Comparison of ENCODE assay signal across 13 cellular contexts in the genomic region with DNA sequence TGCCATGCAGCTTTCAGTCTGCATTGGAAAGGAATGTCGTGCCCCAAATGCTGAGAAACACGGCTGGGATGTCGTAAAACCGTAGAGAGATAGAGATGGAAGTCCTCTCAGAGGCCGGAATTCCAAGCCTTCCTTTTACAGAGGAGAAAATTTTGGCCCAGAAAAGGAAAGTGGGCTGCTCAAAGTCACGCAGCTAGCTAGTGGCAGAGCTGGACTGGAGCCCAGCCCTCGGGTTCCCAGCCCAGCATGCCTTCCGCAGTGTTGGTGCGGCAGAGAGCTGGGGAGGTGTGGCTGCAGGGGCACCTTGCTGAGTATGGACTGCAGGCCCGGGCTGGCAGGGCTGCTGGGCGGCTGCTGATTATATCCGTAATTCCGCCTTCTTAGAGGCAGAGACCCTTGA. TPM values are rescaled to one million over a fixed set of nuclear protein-coding genes. Genes with fewer than 3 reads are reported as not detected.
DNase-seq lines count a peak whose midpoint lies in the region; ATAC-seq and TF ChIP-seq lines count a peak whose summit lies in the region.
"Had no signal": no experiment of that assay in that cellular context is flagged by ENCODE, and none has a peak within 500 bp of the region (broad histone marks: within the 10 kb centered on the region; RNA-seq: fewer than 3 reads in every experiment).

No MANE protein-coding gene starts in this region.

- DNase-seq in COR-L47 (lab: John Stamatoyannopoulos, UW) (peak; percentile 70), NCI-H2227 treated with DMSO at 0.1 percent for 48 hours (lab: John Stamatoyannopoulos, UW) (peak; percentile 40), dorsolateral prefrontal cortex (peak in 8 of 10 donors; percentile 30 to 75 (median 56)), neural progenitor cell (ENCODE audit: low spot score) (peak; percentile 15)
- no peak for DNase-seq in stimulated activated CD4-positive, alpha-beta T cell treated with anti-CD3 and anti-CD28 coated beads, Interleukin-4, amount 100 ng/mL, for 24 hours
- no peak for DNase-seq in activated naive CD4-positive, alpha-beta T cell treated with anti-CD3 and anti-CD28 coated beads, Interleukin-2, amount 50 U/mL, for 16 hours
- DNase-seq: GF-D8 had no signal

- peaks cover 4% of the 10 kb centered on the region for H3K27me3 Mint-ChIP-seq in neural progenitor cell (ENCODE audit: insufficient read depth, low read depth)

- H3K4me3 Mint-ChIP-seq in neural progenitor cell: no peak overlapping the region

- peak overlapping the region; percentile 82 for H2AFZ ChIP-seq in neural progenitor cell (replicated peaks)

- H3K27ac ChIP-seq in dorsolateral prefrontal cortex: peak overlapping the region in 54 of 59 donors; percentile 21 to 89 (median 74)
- H3K27ac ChIP-seq in neural progenitor cell: no peak overlapping the region
- H3K27ac ChIP-seq: breast epithelium had no signal

- H3K27ac Mint-ChIP-seq in neural progenitor cell: peak overlapping the region; percentile 32
- H3K27ac Mint-ChIP-seq: activated naive CD4-positive, alpha-beta T cell treated with anti-CD3 and anti-CD28 coated beads, Interleukin-2, amount 50 U/mL, for 72 hours had no signal

- peak overlapping the region; percentile 12 for H3K4me2 ChIP-seq in neural progenitor cell

- H4K20me1 ChIP-seq in neural progenitor cell (ENCODE audit: low read depth): no peaks in the 10 kb centered on the region

- H3K9ac ChIP-seq in neural progenitor cell: no peak overlapping the region

- no peaks in the 10 kb centered on the region for H3K9me3 Mint-ChIP-seq in neural progenitor cell
- H3K9me3 Mint-ChIP-seq: activated naive CD4-positive, alpha-beta T cell treated with anti-CD3 and anti-CD28 coated beads, Interleukin-2, amount 50 U/mL, for 72 hours had no signal

- peaks cover 27% of the 10 kb centered on the region for H3K4me1 Mint-ChIP-seq in neural progenitor cell

- TF ChIP-seq CTCF in dorsolateral prefrontal cortex (IDR thresholded peaks at IDR 0.05 in 54 of 56, conservative IDR thresholded peaks at IDR 0.05 in 2 of 56; ENCODE audit: low read depth in 1 of 56, partially characterized antibody in 56 of 56) (no peak), neural progenitor cell (IDR thresholded peaks at IDR 0.05) (no peak)

- H3K27me3 ChIP-seq in dorsolateral prefrontal cortex (peaks cover 0 to 16% (median 0%) of the 10 kb centered on the region in 45 donors), neural progenitor cell (peaks cover 17% of the 10 kb centered on the region)

- ATAC-seq in HG02840 (IDR thresholded peaks at IDR 0.05; ENCODE audit: low FRiP score, unreplicated experiment) (no peak), HG03521 (IDR thresholded peaks at IDR 0.05; ENCODE audit: unreplicated experiment) (no peak)
- ATAC-seq: activated naive CD4-positive, alpha-beta T cell treated with anti-CD3 and anti-CD28 coated beads, Interleukin-2, amount 50 U/mL, for 72 hours had no signal

- H3F3A ChIP-seq in neural progenitor cell (ENCODE audit: low read depth): no peaks in the 10 kb centered on the region

- intact Hi-C loops in dorsolateral prefrontal cortex (cut with DNase I): loop anchor here in 1 of 2 donors (10.0 kb wide), 1 partner anchor 55 kb away; a partner anchor contains a TSS

- peaks cover 13% of the 10 kb centered on the region for H3K4me1 ChIP-seq in neural progenitor cell
- H3K4me1 ChIP-seq: breast epithelium had no signal

- H3K36me3 Mint-ChIP-seq in neural progenitor cell: no peaks in the 10 kb centered on the region
- H3K36me3 Mint-ChIP-seq: activated naive CD4-positive, alpha-beta T cell treated with anti-CD3 and anti-CD28 coated beads, Interleukin-2, amount 50 U/mL, for 72 hours had no signal

- no peaks in the 10 kb centered on the region for H3K36me3 ChIP-seq in neural progenitor cell
- H3K36me3 ChIP-seq: breast epithelium had no signal

- H3K4me3 ChIP-seq in dorsolateral prefrontal cortex (peak overlapping the region in 42 of 59 donors; percentile 4 to 54 (median 35)), neural progenitor cell (no peak overlapping the region)
- H3K4me3 ChIP-seq: breast epithelium had no signal

- H3K79me2 ChIP-seq in neural progenitor cell (ENCODE audit: low read depth): no peaks in the 10 kb centered on the region

- no peaks in the 10 kb centered on the region for H3K9me3 ChIP-seq in neural progenitor cell (ENCODE audit: low read depth)
- H3K9me3 ChIP-seq: breast epithelium had no signal

RNA-seq across cellular contexts. Expression of a gene that starts 50.3 kb away (rescaled TPM):
- total RNA-seq in dorsolateral prefrontal cortex: 100 to 1,000 TPM in 2 of 120 experiments, 10 to 100 TPM in 118; 14.6 to 114 (median 57.5) TPM
- total RNA-seq in neural progenitor cell (ENCODE audit: low replicate concordance): 1.4 and 3.1 TPM in 2 replicates
- total RNA-seq: lung microvascular endothelial cell, SK-MEL-5 had no signal

Comparison
In these comparisons a context has a peak if more than half of its experiments do, and no peak if none do; other contexts are left out.
1. DNase-seq: peak in COR-L47 (single experiment), NCI-H2227 treated with DMSO at 0.1 percent for 48 hours (single experiment), dorsolateral prefrontal cortex (8 of 10) and neural progenitor cell (single experiment); none in stimulated activated CD4-positive, alpha-beta T cell treated with anti-CD3 and anti-CD28 coated beads, Interleukin-4, amount 100 ng/mL, for 24 hours (single experiment) and activated naive CD4-positive, alpha-beta T cell treated with anti-CD3 and anti-CD28 coated beads, Interleukin-2, amount 50 U/mL, for 16 hours (single experiment).